ENCODE assay signal across 1 cellular context in the genomic region with DNA sequence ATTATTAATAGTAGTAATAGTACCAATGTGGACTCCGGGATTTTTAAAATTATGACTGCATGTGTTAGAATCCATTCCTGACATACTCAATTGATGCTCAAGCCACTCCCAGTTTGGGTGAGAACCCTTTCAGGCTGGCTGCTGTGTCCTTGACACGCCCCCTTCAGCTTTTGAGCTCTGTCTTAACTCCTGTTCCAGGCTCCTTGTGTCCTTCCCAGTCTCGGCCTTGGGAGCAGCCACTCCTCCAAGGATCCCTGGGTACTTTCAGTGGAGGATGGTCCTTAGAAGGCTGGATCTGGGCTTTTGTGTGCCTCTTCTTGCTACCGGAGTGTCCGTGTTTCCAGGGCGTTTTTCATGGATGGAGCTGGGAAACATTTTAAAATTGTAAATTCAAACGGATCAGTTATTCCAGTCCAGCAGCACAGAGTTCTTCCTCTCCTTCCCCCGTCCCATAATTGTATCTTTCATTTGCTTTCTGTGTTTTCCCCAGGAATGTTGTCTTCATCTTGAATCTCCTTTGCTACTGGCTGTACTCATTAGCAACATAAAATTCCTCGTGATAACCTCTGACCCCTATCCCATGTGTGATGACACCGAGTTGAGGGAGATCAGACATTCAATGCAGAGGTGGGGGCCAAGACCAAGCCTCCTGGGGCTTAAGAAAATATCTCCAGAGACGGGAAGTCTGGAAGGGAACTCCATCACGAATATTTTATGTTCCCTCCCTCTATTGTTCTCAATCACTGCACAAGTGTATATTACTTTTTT.
TF ChIP-seq lines count a peak whose summit lies in the region.

No MANE protein-coding gene starts in this region.

TF ChIP-seq in IMR-90, 13 proteins besides CTCF, POLR2A, EP300 and RAD21 (continued from another document):
- TF ChIP-seq, protein P1, sequence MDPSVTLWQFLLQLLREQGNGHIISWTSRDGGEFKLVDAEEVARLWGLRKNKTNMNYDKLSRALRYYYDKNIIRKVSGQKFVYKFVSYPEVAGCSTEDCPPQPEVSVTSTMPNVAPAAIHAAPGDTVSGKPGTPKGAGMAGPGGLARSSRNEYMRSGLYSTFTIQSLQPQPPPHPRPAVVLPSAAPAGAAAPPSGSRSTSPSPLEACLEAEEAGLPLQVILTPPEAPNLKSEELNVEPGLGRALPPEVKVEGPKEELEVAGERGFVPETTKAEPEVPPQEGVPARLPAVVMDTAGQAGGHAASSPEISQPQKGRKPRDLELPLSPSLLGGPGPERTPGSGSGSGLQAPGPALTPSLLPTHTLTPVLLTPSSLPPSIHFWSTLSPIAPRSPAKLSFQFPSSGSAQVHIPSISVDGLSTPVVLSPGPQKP (IDR thresholded peaks at IDR 0.05; ENCODE audit: borderline replicate concordance, low read depth, low read length) = no peak
- TF ChIP-seq CEBPB (IDR thresholded peaks at IDR 0.05; ENCODE audit: low read depth, low read length) (no peak), MAFK (IDR thresholded peaks at IDR 0.05; ENCODE audit: low read depth, low read length) (no peak), RFX5 (IDR thresholded peaks at IDR 0.05; ENCODE audit: low read depth, low read length) (no peak), CHD1 (IDR thresholded peaks at IDR 0.05; ENCODE audit: low read depth, low read length) (no peak), RCOR1 (IDR thresholded peaks at IDR 0.05; ENCODE audit: insufficient replicate concordance, low read length) (no peak), FOS (IDR thresholded peaks at IDR 0.05; ENCODE audit: low read depth, low read length) (no peak), BHLHE40 (IDR thresholded peaks at IDR 0.05; ENCODE audit: low read depth, low read length) (no peak), NFE2L2 (IDR thresholded peaks at IDR 0.05; ENCODE audit: low read depth, low read length) (no peak)
- TF ChIP-seq, protein P2, sequence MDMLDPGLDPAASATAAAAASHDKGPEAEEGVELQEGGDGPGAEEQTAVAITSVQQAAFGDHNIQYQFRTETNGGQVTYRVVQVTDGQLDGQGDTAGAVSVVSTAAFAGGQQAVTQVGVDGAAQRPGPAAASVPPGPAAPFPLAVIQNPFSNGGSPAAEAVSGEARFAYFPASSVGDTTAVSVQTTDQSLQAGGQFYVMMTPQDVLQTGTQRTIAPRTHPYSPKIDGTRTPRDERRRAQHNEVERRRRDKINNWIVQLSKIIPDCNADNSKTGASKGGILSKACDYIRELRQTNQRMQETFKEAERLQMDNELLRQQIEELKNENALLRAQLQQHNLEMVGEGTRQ (IDR thresholded peaks at IDR 0.05; ENCODE audit: low read depth, low read length) = no peak
